Comparison of ENCODE assay signal across 1 cellular context in genomic region chr6:20400476-20401402, GRCh38.
TF ChIP-seq lines count a peak whose summit lies in the region.

No MANE protein-coding gene starts in this region.

TF ChIP-seq in HepG2, 621 proteins besides CTCF, POLR2A, EP300 and RAD21 (continued from another document and continues in another):
- no peak for TF ChIP-seq HMGXB3 (CRISPR knock-in tag; IDR thresholded peaks at IDR 0.05; ENCODE audit: borderline replicate concordance)
- peak; percentile 99 for TF ChIP-seq ZFP91 (CRISPR knock-in tag; IDR thresholded peaks at IDR 0.05; ENCODE audit: borderline replicate concordance)
- no peak; the same call in none of the 2 replicates for TF ChIP-seq ATF1 (CRISPR knock-in tag; IDR thresholded peaks at IDR 0.05)
- TF ChIP-seq ATF7 (IDR thresholded peaks at IDR 0.05): no peak
- TF ChIP-seq ATF7 (CRISPR knock-in tag; IDR thresholded peaks at IDR 0.05): peak; percentile 58; the same call in 1 of the 2 replicates
- 0 out of 2 replicates have a peak, but pooled peaks have one; percentile 14 for TF ChIP-seq TFAP4 (IDR thresholded peaks at IDR 0.05; ENCODE audit: borderline replicate concordance, low read depth)
- no peak for TF ChIP-seq DDIT3 (CRISPR knock-in tag; IDR thresholded peaks at IDR 0.05)
- 0 out of 2 replicates have a peak, but pooled peaks have one; percentile 80 for TF ChIP-seq TOE1 (CRISPR knock-in tag; IDR thresholded peaks at IDR 0.05)
- TF ChIP-seq HOXA9 (CRISPR knock-in tag; IDR thresholded peaks at IDR 0.05; ENCODE audit: borderline replicate concordance): no peak
- TF ChIP-seq DMAP1 (CRISPR knock-in tag; IDR thresholded peaks at IDR 0.05): peak; percentile 86
- no peak; the same call in 1 of the 2 replicates for TF ChIP-seq MIER2 (CRISPR knock-in tag; IDR thresholded peaks at IDR 0.05)
- TF ChIP-seq SMC3 (IDR thresholded peaks at IDR 0.05; ENCODE audit: low read length): 0 out of 2 replicates have a peak, but pooled peaks have one; percentile 10
- TF ChIP-seq ZNF354B (CRISPR knock-in tag; IDR thresholded peaks at IDR 0.05): peak; percentile 30; the same call in 1 of the 2 replicates
- no peak for TF ChIP-seq ZNF264 (CRISPR knock-in tag; IDR thresholded peaks at IDR 0.05)
- TF ChIP-seq STAT6 (CRISPR knock-in tag; IDR thresholded peaks at IDR 0.05; ENCODE audit: borderline replicate concordance): no peak
- no peak for TF ChIP-seq ZBED4 (CRISPR knock-in tag; IDR thresholded peaks at IDR 0.05; ENCODE audit: borderline replicate concordance)
- TF ChIP-seq ZBTB43 (CRISPR knock-in tag; conservative IDR thresholded peaks at IDR 0.05): no peak
- TF ChIP-seq ZNF333 (CRISPR knock-in tag; IDR thresholded peaks at IDR 0.05; ENCODE audit: borderline replicate concordance): no peak
- TF ChIP-seq ZFP1 (CRISPR knock-in tag; IDR thresholded peaks at IDR 0.05): 0 out of 2 replicates have a peak, but pooled peaks have one; percentile 25
- TF ChIP-seq IRF2 (CRISPR knock-in tag; IDR thresholded peaks at IDR 0.05): peak; percentile 82
- TF ChIP-seq RERE (CRISPR knock-in tag; IDR thresholded peaks at IDR 0.05; ENCODE audit: low read depth): no peak
- no peak for TF ChIP-seq MLX (CRISPR knock-in tag; IDR thresholded peaks at IDR 0.05)
- TF ChIP-seq MLLT10 (CRISPR knock-in tag; IDR thresholded peaks at IDR 0.05): no peak
- no peak for TF ChIP-seq ATM (IDR thresholded peaks at IDR 0.05; ENCODE audit: borderline replicate concordance)
- TF ChIP-seq ZNF737 (CRISPR knock-in tag; IDR thresholded peaks at IDR 0.05; ENCODE audit: borderline replicate concordance): peak; percentile 70; the same call in 1 of the 2 replicates
- TF ChIP-seq KDM2A (CRISPR knock-in tag; IDR thresholded peaks at IDR 0.05; ENCODE audit: borderline replicate concordance, low read depth): peak; percentile 28
- TF ChIP-seq JUND (CRISPR knock-in tag; IDR thresholded peaks at IDR 0.05): no peak
- TF ChIP-seq KMT2B (CRISPR knock-in tag; IDR thresholded peaks at IDR 0.05): 0 out of 2 replicates have a peak, but pooled peaks have one; percentile 19
- TF ChIP-seq FOXK2 (IDR thresholded peaks at IDR 0.05): no peak
- TF ChIP-seq ZSCAN22 (CRISPR knock-in tag; IDR thresholded peaks at IDR 0.05): no peak
- no peak for TF ChIP-seq PHF8 (CRISPR knock-in tag; IDR thresholded peaks at IDR 0.05)
- no peak for TF ChIP-seq SALL2 (CRISPR knock-in tag; IDR thresholded peaks at IDR 0.05)
- peak; percentile 16; the same call in 1 of the 2 replicates for TF ChIP-seq HIVEP1 (CRISPR knock-in tag; IDR thresholded peaks at IDR 0.05)
